ENCODE assay signal across 10 cellular contexts in the genomic region with DNA sequence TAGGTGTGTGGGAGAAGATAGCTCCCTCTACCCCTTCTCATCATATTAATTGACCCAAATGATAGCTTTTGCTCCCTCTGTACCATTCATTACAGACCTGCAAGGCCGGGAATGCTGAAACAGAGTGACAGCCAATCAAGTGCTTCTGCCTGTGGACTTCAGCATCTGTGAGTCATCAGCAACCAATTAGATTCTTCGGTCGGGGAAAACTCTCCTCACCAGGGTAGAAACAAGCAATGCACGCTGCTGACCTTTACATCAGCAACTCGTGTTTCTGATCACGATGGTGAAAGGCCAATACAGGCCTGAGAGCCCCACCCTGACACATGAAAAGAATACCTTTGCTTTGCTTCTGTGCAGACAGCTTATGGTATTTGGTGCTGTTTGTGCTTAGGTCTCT.
DNase-seq lines count a peak whose midpoint lies in the region; ATAC-seq and TF ChIP-seq lines count a peak whose summit lies in the region.
"Had no signal": no experiment of that assay in that cellular context is flagged by ENCODE, and none has a peak within 500 bp of the region (broad histone marks: within the 10 kb centered on the region; RNA-seq: fewer than 3 reads in every experiment).

No MANE protein-coding gene starts in this region.

- H3K36me3 Mint-ChIP-seq in activated CD4-positive, alpha-beta T cell treated with anti-CD3 and anti-CD28 coated beads, Interleukin-2, amount 10 ng/mL, durations not matched to agents 7 days and 5 days (ENCODE audit: low read depth), result no peaks in the 10 kb centered on the region
- H3K36me3 Mint-ChIP-seq in natural killer cell treated with Interleukin-12 subunit alpha and Interleukin-12 subunit beta and Interleukin-15 and Interleukin-18, amount 100 ng/mL, for 72 hours, result no peaks in the 10 kb centered on the region

- ATAC-seq in HG03039 (IDR thresholded peaks at IDR 0.05; ENCODE audit: unreplicated experiment), result no peak
- no peak for ATAC-seq in natural killer cell treated with Interleukin-12 subunit alpha and Interleukin-12 subunit beta and Interleukin-15 and Interleukin-18, amount 100 ng/mL, for 72 hours

- H3K27ac Mint-ChIP-seq in activated CD4-positive, alpha-beta T cell treated with anti-CD3 and anti-CD28 coated beads, Interleukin-2, amount 10 ng/mL, durations not matched to agents 7 days and 5 days, result no peak overlapping the region
- H3K27ac Mint-ChIP-seq in natural killer cell treated with Interleukin-12 subunit alpha and Interleukin-12 subunit beta and Interleukin-15 and Interleukin-18, amount 100 ng/mL, for 72 hours, result no peak overlapping the region

- H3K9me3 Mint-ChIP-seq in activated CD4-positive, alpha-beta T cell treated with anti-CD3 and anti-CD28 coated beads, Interleukin-2, amount 10 ng/mL, durations not matched to agents 7 days and 5 days, result no peaks in the 10 kb centered on the region
- peaks cover 4% of the 10 kb centered on the region for H3K9me3 Mint-ChIP-seq in natural killer cell treated with Interleukin-12 subunit alpha and Interleukin-12 subunit beta and Interleukin-15 and Interleukin-18, amount 100 ng/mL, for 72 hours

- POLR2A ChIA-PET in activated CD4-positive, alpha-beta T cell treated with anti-CD3 and anti-CD28 coated beads, Interleukin-2, amount 10 ng/mL, durations not matched to agents 7 days and 5 days (lab: Charles Lee), result no interaction called here

- H3K4me1 Mint-ChIP-seq in activated CD4-positive, alpha-beta T cell treated with anti-CD3 and anti-CD28 coated beads, Interleukin-2, amount 10 ng/mL, durations not matched to agents 7 days and 5 days, result no peaks in the 10 kb centered on the region
- H3K4me1 Mint-ChIP-seq in natural killer cell treated with Interleukin-12 subunit alpha and Interleukin-12 subunit beta and Interleukin-15 and Interleukin-18, amount 100 ng/mL, for 72 hours (ENCODE audit: low read depth in 2 of 2), result no peaks in the 10 kb centered on the region

- H3K4me3 ChIP-seq in fibroblast of villous mesenchyme (ENCODE audit: low read depth, low read length), result no peak overlapping the region
- H3K4me3 ChIP-seq: thoracic aorta had no signal

- TF ChIP-seq CTCF in fibroblast of villous mesenchyme (IDR thresholded peaks at IDR 0.05; ENCODE audit: insufficient read depth, low read depth, low read length), result no peak

- H3K27me3 Mint-ChIP-seq in activated CD4-positive, alpha-beta T cell treated with anti-CD3 and anti-CD28 coated beads, Interleukin-2, amount 10 ng/mL, durations not matched to agents 7 days and 5 days, result no peaks in the 10 kb centered on the region
- H3K27me3 Mint-ChIP-seq in natural killer cell treated with Interleukin-12 subunit alpha and Interleukin-12 subunit beta and Interleukin-15 and Interleukin-18, amount 100 ng/mL, for 72 hours, result no peaks in the 10 kb centered on the region

- CTCF ChIA-PET in activated CD4-positive, alpha-beta T cell treated with anti-CD3 and anti-CD28 coated beads, Interleukin-2, amount 10 ng/mL, durations not matched to agents 7 days and 5 days (lab: Charles Lee), result no interaction called here

- DNase-seq in ELF-1 (ENCODE audit: low read depth, low spot score) (peak; percentile 68), OCI-M1 (lab: John Stamatoyannopoulos, UW) (peak; percentile 25), fibroblast of villous mesenchyme (ENCODE audit: low read depth) (peak; percentile 51), pons (ENCODE audit: low spot score) (peak; percentile 26), AML-193 (lab: John Stamatoyannopoulos, UW) (no peak)
- no peak for DNase-seq in activated CD4-positive, alpha-beta T cell treated with anti-CD3 and anti-CD28 coated beads, Interleukin-2, amount 10 ng/mL, durations not matched to agents 7 days and 5 days
- DNase-seq in natural killer cell treated with Interleukin-12 subunit alpha and Interleukin-12 subunit beta and Interleukin-15 and Interleukin-18, amount 100 ng/mL, for 72 hours (ENCODE audit: low spot score), result no peak
- DNase-seq: activated CD4-positive, alpha-beta T cell treated with anti-CD3 and anti-CD28 coated beads for 4 hours had no signal

- H3K4me3 Mint-ChIP-seq in activated CD4-positive, alpha-beta T cell treated with anti-CD3 and anti-CD28 coated beads, Interleukin-2, amount 10 ng/mL, durations not matched to agents 7 days and 5 days, result no peak overlapping the region
- H3K4me3 Mint-ChIP-seq in natural killer cell treated with Interleukin-12 subunit alpha and Interleukin-12 subunit beta and Interleukin-15 and Interleukin-18, amount 100 ng/mL, for 72 hours, result no peak overlapping the region

Comparison
In these comparisons a context has a peak if more than half of its experiments do, and no peak if none do; other contexts are left out.
1. DNase-seq: peak in ELF-1 (single experiment), OCI-M1 (single experiment), fibroblast of villous mesenchyme (single experiment) and pons (single experiment); none in activated CD4-positive, alpha-beta T cell treated with anti-CD3 and anti-CD28 coated beads, Interleukin-2, amount 10 ng/mL, durations not matched to agents 7 days and 5 days (single experiment), AML-193 (0 of 2) and natural killer cell treated with Interleukin-12 subunit alpha and Interleukin-12 subunit beta and Interleukin-15 and Interleukin-18, amount 100 ng/mL, for 72 hours (single experiment).